Comparison of ENCODE assay signal across 20 cellular contexts in genomic region chr21:44005593-44005992, GRCh38. TPM values are rescaled to one million over a fixed set of nuclear protein-coding genes. Genes with fewer than 3 reads are reported as not detected.
DNase-seq lines count a peak whose midpoint lies in the region; ATAC-seq and TF ChIP-seq lines count a peak whose summit lies in the region.
"Had no signal": no experiment of that assay in that cellular context is flagged by ENCODE, and none has a peak within 500 bp of the region (broad histone marks: within the 10 kb centered on the region; RNA-seq: fewer than 3 reads in every experiment).

No MANE protein-coding gene starts in this region.

- ATAC-seq in right cardiac atrium (no peak), Right ventricle myocardium superior (ENCODE audit: poor library complexity) (no peak), left lung (peak; percentile 70)
- ATAC-seq in CD8-positive, alpha-beta T cell: no peak
- ATAC-seq: gastrocnemius medialis had no signal

- no peaks in the 10 kb centered on the region for H3K4me1 Mint-ChIP-seq in CD8-positive, alpha-beta T cell (ENCODE audit: low read depth)

- no peak overlapping the region for H3K4me3 Mint-ChIP-seq in CD8-positive, alpha-beta T cell
- H3K4me3 Mint-ChIP-seq: activated naive CD8-positive, alpha-beta T cell treated with anti-CD3 and anti-CD28 coated beads for 36 hours; endodermal cell had no signal

- peaks cover 3% of the 10 kb centered on the region for H3K36me3 Mint-ChIP-seq in CD8-positive, alpha-beta T cell
- H3K36me3 Mint-ChIP-seq: activated naive CD8-positive, alpha-beta T cell treated with anti-CD3 and anti-CD28 coated beads for 36 hours had no signal

- 87% methylated on average over 9 of the region's 9 CpGs for WGBS in right cardiac atrium

- CTCF ChIA-PET in CD8-positive, alpha-beta T cell (lab: Charles Lee): no interaction called here
- CTCF ChIA-PET in HEK293T (lab: Yijun Ruan, JAX): no interaction called here

- H3K9me3 Mint-ChIP-seq in CD8-positive, alpha-beta T cell: no peaks in the 10 kb centered on the region
- H3K9me3 Mint-ChIP-seq: activated naive CD8-positive, alpha-beta T cell treated with anti-CD3 and anti-CD28 coated beads for 36 hours; endodermal cell had no signal

- no peaks in the 10 kb centered on the region for H3K27me3 Mint-ChIP-seq in CD8-positive, alpha-beta T cell (ENCODE audit: low read depth)
- H3K27me3 Mint-ChIP-seq: activated naive CD8-positive, alpha-beta T cell treated with anti-CD3 and anti-CD28 coated beads for 36 hours had no signal

- H3K4me3 ChIP-seq in right cardiac atrium (ENCODE audit: low read length) (no peak overlapping the region), left lung (no peak overlapping the region), skeletal muscle tissue (ENCODE audit: low read length in 3 of 3) (no peak overlapping the region)
- H3K4me3 ChIP-seq in CD8-positive, alpha-beta T cell (ENCODE audit: low read depth, low read length): no peak overlapping the region
- H3K4me3 ChIP-seq: gastrocnemius medialis, HAP-1, MG63 had no signal

- no peak overlapping the region for H3K9ac ChIP-seq in skeletal muscle tissue (ENCODE audit: low read depth in 1 of 3, low read length in 3 of 3)
- H3K9ac ChIP-seq: parathyroid adenoma had no signal

- H3K4me1 ChIP-seq in right cardiac atrium (ENCODE audit: control insufficient read depth, insufficient read depth, low read length) (no peaks in the 10 kb centered on the region), left lung (peaks cover 0 to 3% of the 10 kb centered on the region in 2 donors), skeletal muscle tissue (ENCODE audit: control insufficient read depth in 3 of 3, insufficient read depth in 3 of 3, low read length in 3 of 3) (no peaks in the 10 kb centered on the region)
- H3K4me1 ChIP-seq in CD8-positive, alpha-beta T cell (ENCODE audit: insufficient read depth, low read length): no peaks in the 10 kb centered on the region
- H3K4me1 ChIP-seq: Caco-2, gastrocnemius medialis, HAP-1, parathyroid adenoma had no signal

- H3K9me3 ChIP-seq in right cardiac atrium (ENCODE audit: control insufficient read depth, low read length) (no peaks in the 10 kb centered on the region), left lung (no peaks in the 10 kb centered on the region), skeletal muscle tissue (ENCODE audit: control insufficient read depth in 3 of 3, low read length in 3 of 3) (no peaks in the 10 kb centered on the region)
- no peaks in the 10 kb centered on the region for H3K9me3 ChIP-seq in CD8-positive, alpha-beta T cell (ENCODE audit: low read length)
- H3K9me3 ChIP-seq: Caco-2, gastrocnemius medialis, HAP-1, MG63 had no signal

- POLR2A ChIA-PET in CD8-positive, alpha-beta T cell (lab: Charles Lee): no interaction called here
- POLR2A ChIA-PET in HEK293T (lab: Yijun Ruan, JAX): no interaction called here

- TF ChIP-seq CTCF in left lung (IDR thresholded peaks at IDR 0.05): no peak
- TF ChIP-seq CTCF in CD8-positive, alpha-beta T cell (IDR thresholded peaks at IDR 0.05): no peak

- intact Hi-C loops in right cardiac atrium (cut with DNase I): no loop called here
- intact Hi-C loops in Right ventricle myocardium superior (cut with DNase I): no loop called here
- intact Hi-C loops in left lung (cut with DNase I): no loop called here
- intact Hi-C loops in CD8-positive, alpha-beta T cell (cut with DNase I, micrococcal nuclease): no loop called here

- DNase-seq in right cardiac atrium (no peak), Right ventricle myocardium superior (no peak), left lung (no peak), HEK293T (ENCODE audit: extremely low spot score) (no peak), DMS114 treated with DMSO at 0.1 percent for 48 hours (lab: John Stamatoyannopoulos, UW; ENCODE audit: unreplicated experiment) (no peak), middle frontal gyrus (ENCODE audit: extremely low spot score, low spot score) (no peak)
- no peak for DNase-seq in CD8-positive, alpha-beta T cell
- DNase-seq: activated CD4-positive, alpha-beta T cell treated with anti-CD3 and anti-CD28 coated beads, Interleukin-2, amount 50 U/mL, for 48 hours; activated naive CD8-positive, alpha-beta T cell treated with anti-CD3 and anti-CD28 coated beads for 36 hours; activated T-cell treated with anti-CD3 and anti-CD28 coated beads, Interleukin-2, amount 50 U/mL, for 48 hours; Caco-2; caudate nucleus; endodermal cell; gastrocnemius medialis; NCI-H187 treated with DMSO at 0.1 percent for 48 hours; NCI-H526 had no signal

- no peak overlapping the region for H3K27ac Mint-ChIP-seq in CD8-positive, alpha-beta T cell
- H3K27ac Mint-ChIP-seq: activated naive CD8-positive, alpha-beta T cell treated with anti-CD3 and anti-CD28 coated beads for 36 hours; endodermal cell had no signal

- no peaks in the 10 kb centered on the region for H3K36me3 ChIP-seq in left lung
- no peaks in the 10 kb centered on the region for H3K36me3 ChIP-seq in skeletal muscle tissue (ENCODE audit: control insufficient read depth in 3 of 3, insufficient read depth in 3 of 3, low read length in 3 of 3)
- no peaks in the 10 kb centered on the region for H3K36me3 ChIP-seq in CD8-positive, alpha-beta T cell (ENCODE audit: insufficient read depth, low read length)
- H3K36me3 ChIP-seq: gastrocnemius medialis, HAP-1, MG63 had no signal

- peak overlapping the region; percentile 63 for H3K27ac ChIP-seq in right cardiac atrium (ENCODE audit: low read length)
- H3K27ac ChIP-seq in left lung: peak overlapping the region; percentile 11 to 67
- peak overlapping the region; percentile 72 for H3K27ac ChIP-seq in skeletal muscle tissue (ENCODE audit: low read depth, low read length)
- no peak overlapping the region for H3K27ac ChIP-seq in CD8-positive, alpha-beta T cell (ENCODE audit: low read depth, low read length)
- H3K27ac ChIP-seq: gastrocnemius medialis, parathyroid adenoma had no signal

- H3K27me3 ChIP-seq in right cardiac atrium (ENCODE audit: control insufficient read depth, insufficient read depth): no peaks in the 10 kb centered on the region
- no peaks in the 10 kb centered on the region for H3K27me3 ChIP-seq in left lung
- H3K27me3 ChIP-seq in skeletal muscle tissue (ENCODE audit: control insufficient read depth in 3 of 3, insufficient read depth in 3 of 3, low read length in 3 of 3): no peaks in the 10 kb centered on the region
- no peaks in the 10 kb centered on the region for H3K27me3 ChIP-seq in CD8-positive, alpha-beta T cell (ENCODE audit: insufficient read depth, low read length)
- H3K27me3 ChIP-seq: gastrocnemius medialis, MG63 had no signal

TF ChIP-seq in HEK293T, 16 proteins besides CTCF, POLR2A, EP300 and RAD21:
- TF ChIP-seq TARDBP (IDR thresholded peaks at IDR 0.05) (no peak), BHLHE40 (IDR thresholded peaks at IDR 0.05; ENCODE audit: borderline replicate concordance) (no peak), PKNOX1 (IDR thresholded peaks at IDR 0.05) (no peak), SP1 (IDR thresholded peaks at IDR 0.05) (no peak), ELF4 (IDR thresholded peaks at IDR 0.05) (no peak), FOXM1 (IDR thresholded peaks at IDR 0.05; ENCODE audit: borderline replicate concordance) (no peak), FOXA1 (IDR thresholded peaks at IDR 0.05) (no peak), ZNF384 (IDR thresholded peaks at IDR 0.05) (no peak), HDGF (IDR thresholded peaks at IDR 0.05; ENCODE audit: borderline replicate concordance) (no peak), LEF1 (IDR thresholded peaks at IDR 0.05; ENCODE audit: borderline replicate concordance) (no peak), L3MBTL2 (conservative IDR thresholded peaks at IDR 0.05) (no peak), FOXK2 (IDR thresholded peaks at IDR 0.05) (no peak), CTBP1 (IDR thresholded peaks at IDR 0.05; ENCODE audit: borderline replicate concordance) (no peak)

RNA-seq across cellular contexts. Expression of gene TRAPPC10, which starts 6.5 kb away (rescaled TPM):
- total RNA-seq in right cardiac atrium (10 to 100 TPM; 18.0 to 23.3 (median 19.1) TPM), Right ventricle myocardium superior (20.3 TPM), left lung (10 to 100 TPM; 32.6 to 43.5 TPM), skeletal muscle tissue (7.3 TPM)
- polyA plus RNA-seq in right cardiac atrium: 7.6 TPM
- total RNA-seq in CD8-positive, alpha-beta T cell: 100 to 1,000 TPM; 128 to 130 TPM
